11 cellular contexts compared by ENCODE assay signal in genomic region chr2:216056739-216057138, GRCh38. TPM values are rescaled to one million over a fixed set of nuclear protein-coding genes. Genes with fewer than 3 reads are reported as not detected.
DNase-seq lines count a peak whose midpoint lies in the region; ATAC-seq and TF ChIP-seq lines count a peak whose summit lies in the region.
"Had no signal": no experiment of that assay in that cellular context is flagged by ENCODE, and none has a peak within 500 bp of the region (broad histone marks: within the 10 kb centered on the region; RNA-seq: fewer than 3 reads in every experiment).

No MANE protein-coding gene starts in this region.

- no peaks in the 10 kb centered on the region for H3K27me3 ChIP-seq in SJCRH30

- peak overlapping the region; percentile 94 to 98 (median 96) for H3K27ac Mint-ChIP-seq in immature natural killer cell
- H3K27ac Mint-ChIP-seq in stimulated activated naive CD8-positive, alpha-beta T cell treated with anti-CD3 and anti-CD28 coated beads, Interleukin-15, amount 100 ng/mL, for 72 hours: no peak overlapping the region

- H3K27me3 Mint-ChIP-seq in immature natural killer cell (ENCODE audit: low read depth in 3 of 3): no peaks in the 10 kb centered on the region
- no peaks in the 10 kb centered on the region for H3K27me3 Mint-ChIP-seq in stimulated activated naive CD8-positive, alpha-beta T cell treated with anti-CD3 and anti-CD28 coated beads, Interleukin-15, amount 100 ng/mL, for 72 hours

- no peaks in the 10 kb centered on the region for H3K9me3 Mint-ChIP-seq in immature natural killer cell
- no peaks in the 10 kb centered on the region for H3K9me3 Mint-ChIP-seq in stimulated activated naive CD8-positive, alpha-beta T cell treated with anti-CD3 and anti-CD28 coated beads, Interleukin-15, amount 100 ng/mL, for 72 hours

- H3K4me3 Mint-ChIP-seq in immature natural killer cell: peak overlapping the region; percentile 44 to 86 (median 84)
- H3K4me3 Mint-ChIP-seq in stimulated activated naive CD8-positive, alpha-beta T cell treated with anti-CD3 and anti-CD28 coated beads, Interleukin-15, amount 100 ng/mL, for 72 hours: no peak overlapping the region

- no peak overlapping the region for H3K4me3 ChIP-seq in SJCRH30

- POLR2A ChIA-PET in GM10248 (lab: Yijun Ruan, JAX): interaction anchor here (0.6 kb wide), 1 partner anchor 62 kb away, joined by 5 read pairs; no protein-coding TSS in a partner anchor

- H3K36me3 ChIP-seq in SJCRH30: peaks cover 8% of the 10 kb centered on the region

- TF ChIP-seq CTCF in GM10248 (IDR thresholded peaks at IDR 0.05; ENCODE audit: control extremely low read depth, extremely low read depth, low read depth, missing control alignments): no peak

- no peaks in the 10 kb centered on the region for H3K9me3 ChIP-seq in SJCRH30 (replicated peaks)

- CTCF ChIA-PET in GM10248 (lab: Yijun Ruan, JAX): interaction anchor here (5.2 kb wide), 1 partner anchor 23 kb away, joined by 39 read pairs; no protein-coding TSS in a partner anchor

- peaks cover 35 to 45% of the 10 kb centered on the region in 2 donors for H3K4me1 Mint-ChIP-seq in immature natural killer cell
- H3K4me1 Mint-ChIP-seq in stimulated activated naive CD8-positive, alpha-beta T cell treated with anti-CD3 and anti-CD28 coated beads, Interleukin-15, amount 100 ng/mL, for 72 hours: peaks cover 26% of the 10 kb centered on the region

- peaks cover 8 to 14% (median 9%) of the 10 kb centered on the region in 3 donors for H3K36me3 Mint-ChIP-seq in immature natural killer cell

- no peaks in the 10 kb centered on the region for H3K4me1 ChIP-seq in SJCRH30

- DNase-seq in GM10248 (ENCODE audit: extremely low spot score) (peak; percentile 42), immature natural killer cell (no peak), SJCRH30 (no peak), SKM-1 (lab: John Stamatoyannopoulos, UW; ENCODE audit: unreplicated experiment) (no peak), hippocampal formation (lab: John Stamatoyannopoulos, UW) (no peak)
- no peak for DNase-seq in stimulated activated naive CD8-positive, alpha-beta T cell treated with anti-CD3 and anti-CD28 coated beads, Interleukin-15, amount 100 ng/mL, for 72 hours
- DNase-seq: activated T-cell treated with anti-CD3 and anti-CD28 coated beads for 4 hours, DND-41, posterior cingulate gyrus had no signal

- peak; percentile 27 for ATAC-seq in GM19467 (IDR thresholded peaks at IDR 0.05; ENCODE audit: unreplicated experiment)
- ATAC-seq in HG03280 (IDR thresholded peaks at IDR 0.05; ENCODE audit: unreplicated experiment): peak; percentile 32
- ATAC-seq in stimulated activated naive CD8-positive, alpha-beta T cell treated with anti-CD3 and anti-CD28 coated beads, Interleukin-15, amount 100 ng/mL, for 72 hours: no peak

- no peak overlapping the region for H3K27ac ChIP-seq in SJCRH30

RNA-seq across cellular contexts. Expression of gene PECR, which starts 24.9 kb away (rescaled TPM):
- polyA plus RNA-seq in immature natural killer cell: 10 to 100 TPM; 23.2 to 32.4 (median 23.8) TPM
- 20.5 and 21.0 TPM in 2 replicates for total RNA-seq in SJCRH30 (2014; rRNA removed; shearing (Covaris generic))

RNA-seq across cellular contexts. Expression of gene TMEM169, which starts 25.0 kb away (rescaled TPM):
- 1 to 10 TPM in 1 of 3 donors, under 1 TPM in 1, not detected in 1; 0.49 to 1.0 TPM for polyA plus RNA-seq in immature natural killer cell
- 6.6 and 8.2 TPM in 2 replicates for total RNA-seq in SJCRH30 (2014; rRNA removed; shearing (Covaris generic))

RNA-seq across cellular contexts. Expression of gene MREG, which starts 43.4 kb away (rescaled TPM):
- 1 to 10 TPM in 2 of 3 donors, not detected in 1; 1.1 to 1.2 TPM for polyA plus RNA-seq in immature natural killer cell
- total RNA-seq in SJCRH30 (2014; rRNA removed; shearing (Covaris generic)): 10.3 and 11.1 TPM in 2 replicates

RNA-seq across cellular contexts. Expression of gene XRCC5, which starts 52.4 kb away (rescaled TPM):
- 100 to 1,000 TPM; 301 to 350 (median 303) TPM for polyA plus RNA-seq in immature natural killer cell
- total RNA-seq in SJCRH30 (2014; rRNA removed; shearing (Covaris generic)): 449 and 483 TPM in 2 replicates

Comparison
In these comparisons a context has a peak if more than half of its experiments do, and no peak if none do; other contexts are left out.
1. H3K27ac Mint-ChIP-seq: peak in immature natural killer cell (6 of 6); none in stimulated activated naive CD8-positive, alpha-beta T cell treated with anti-CD3 and anti-CD28 coated beads, Interleukin-15, amount 100 ng/mL, for 72 hours (0 of 2).
2. H3K4me3 Mint-ChIP-seq: peak in immature natural killer cell (5 of 5); none in stimulated activated naive CD8-positive, alpha-beta T cell treated with anti-CD3 and anti-CD28 coated beads, Interleukin-15, amount 100 ng/mL, for 72 hours (0 of 2).